Comparison of ENCODE assay signal across 36 cellular contexts in the genomic region with DNA sequence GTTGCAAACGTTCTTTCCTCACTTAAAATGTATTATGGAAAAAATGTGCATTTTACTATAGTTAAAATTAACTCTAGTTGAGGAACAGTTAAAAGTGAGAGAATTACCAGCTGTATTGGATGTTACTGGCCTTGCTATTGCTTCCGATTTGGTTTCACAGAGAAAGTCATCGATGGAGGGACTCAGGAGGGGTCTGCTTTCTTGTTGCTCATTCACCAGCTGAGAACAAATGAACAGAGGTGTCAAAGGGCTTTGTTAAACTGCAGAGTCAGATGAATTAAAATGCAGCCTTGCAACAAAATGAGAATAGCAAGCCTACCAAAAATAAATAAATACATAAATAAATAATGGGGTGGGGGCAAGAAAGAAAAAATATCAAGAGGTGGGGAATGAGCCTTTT.
"Had no signal": no experiment of that assay in that cellular context is flagged by ENCODE, and none has a peak within 500 bp of the region (broad histone marks: within the 10 kb centered on the region; RNA-seq: fewer than 3 reads in every experiment).

No MANE protein-coding gene starts in this region.

- DNase-seq: activated effector memory CD4-positive, alpha-beta T cell treated with anti-CD3 and anti-CD28 coated beads, Interleukin-2, amount 50 U/mL, for 16 hours; activated effector memory CD4-positive, alpha-beta T cell treated with Interleukin-2 at 50 U/mL for 16 hours; activated gamma-delta T cell; activated gamma-delta T cell treated with Interleukin-2 at 50 U/mL for 16 hours; activated naive CD4-positive, alpha-beta T cell; activated naive CD4-positive, alpha-beta T cell treated with anti-CD3 and anti-CD28 coated beads for 36 hours; activated naive CD4-positive, alpha-beta T cell treated with anti-CD3 and anti-CD28 coated beads, Interleukin-2, amount 10 ng/mL, durations not matched to agents 7 days and 5 days; activated naive CD4-positive, alpha-beta T cell treated with anti-CD3 and anti-CD28 coated beads, Interleukin-2, amount 50 U/mL, for 16 hours; activated naive CD4-positive, alpha-beta T cell treated with Interleukin-2 at 50 U/mL for 16 hours; activated naive CD8-positive, alpha-beta T cell treated with anti-CD3 and anti-CD28 coated beads for 36 hours; activated naive CD8-positive, alpha-beta T cell treated with anti-CD3 and anti-CD28 coated beads, Interleukin-2, amount 10 ng/mL, durations not matched to agents 7 days and 5 days; activated naive CD8-positive, alpha-beta T cell treated with anti-CD3 and anti-CD28 coated beads, Interleukin-2, amount 50 U/mL, for 24 hours; activated T-cell treated with anti-CD3 and anti-CD28 coated beads, Interleukin-2, amount 50 U/mL, for 1 hour; activated T-cell treated with anti-CD3 and anti-CD28 coated beads, Interleukin-2, amount 50 U/mL, for 24 hours; activated T-cell treated with anti-CD3 and anti-CD28 coated beads, Interleukin-2, amount 50 U/mL, for 4 hours; activated T-cell treated with anti-CD3 and anti-CD28 coated beads, Interleukin-2, amount 50 U/mL, for 48 hours; activated T-cell treated with anti-CD3 and anti-CD28 coated beads, Interleukin-2, amount 50 U/mL, for 72 hours; adrenal gland; amniotic stem cell; anterior cingulate cortex; aorta; body of pancreas; brain microvascular endothelial cell; caudate nucleus; central memory CD4-positive, alpha-beta T cell; cerebellar nuclear complex had no signal

- H3K27ac ChIP-seq: adrenal gland, ascending aorta, body of pancreas, brain microvascular endothelial cell, breast epithelium, cardiac muscle cell had no signal

- H3K36me3 Mint-ChIP-seq: activated naive CD4-positive, alpha-beta T cell treated with anti-CD3 and anti-CD28 coated beads, Interleukin-2, amount 10 ng/mL, durations not matched to agents 7 days and 5 days; activated naive CD4-positive, alpha-beta T cell treated with anti-CD3 and anti-CD28 coated beads, Interleukin-2, amount 50 U/mL, for 24 hours; activated naive CD4-positive, alpha-beta T cell treated with anti-CD3 and anti-CD28 coated beads, Interleukin-2, amount 50 U/mL, for 72 hours; activated naive CD8-positive, alpha-beta T cell; activated naive CD8-positive, alpha-beta T cell treated with anti-CD3 and anti-CD28 coated beads for 36 hours; activated naive CD8-positive, alpha-beta T cell treated with anti-CD3 and anti-CD28 coated beads, Interleukin-2, amount 10 ng/mL, durations not matched to agents 7 days and 5 days; brain had no signal

- H3K9me3 ChIP-seq: adrenal gland, ascending aorta, body of pancreas, breast epithelium had no signal

- H3K4me3 Mint-ChIP-seq: activated naive CD4-positive, alpha-beta T cell treated with anti-CD3 and anti-CD28 coated beads for 36 hours; activated naive CD4-positive, alpha-beta T cell treated with anti-CD3 and anti-CD28 coated beads, Interleukin-2, amount 10 ng/mL, durations not matched to agents 7 days and 5 days; activated naive CD4-positive, alpha-beta T cell treated with anti-CD3 and anti-CD28 coated beads, Interleukin-2, amount 50 U/mL, for 24 hours; activated naive CD8-positive, alpha-beta T cell; activated naive CD8-positive, alpha-beta T cell treated with anti-CD3 and anti-CD28 coated beads for 36 hours; activated naive CD8-positive, alpha-beta T cell treated with anti-CD3 and anti-CD28 coated beads, Interleukin-2, amount 10 ng/mL, durations not matched to agents 7 days and 5 days; activated naive CD8-positive, alpha-beta T cell treated with anti-CD3 and anti-CD28 coated beads, Interleukin-2, amount 50 U/mL, for 24 hours; activated T-cell treated with anti-CD3 and anti-CD28 coated beads, Interleukin-2, amount 50 U/mL, for 24 hours; activated T-cell treated with anti-CD3 and anti-CD28 coated beads, Interleukin-2, amount 50 U/mL, for 4 hours; activated T-cell treated with anti-CD3 and anti-CD28 coated beads, Interleukin-2, amount 50 U/mL, for 72 hours; activated T-helper 1 cell treated with anti-CD3 and anti-CD28 coated beads, Interleukin-12 subunit alpha, Interleukin-12 subunit beta, Interleukin-2, Interleukin-4 antibody, amounts not matched to agents 30 ng/mL and 10 ng/mL and 1 ng/mL, durations not matched to agents 14 hours and 24 hours and 36 hours; activated T-helper 17 cell treated with anti-CD3 and anti-CD28 coated beads, Interleukin-2, amount 50 U/mL, for 72 hours; brain; central memory CD8-positive, alpha-beta T cell had no signal

- H3K36me3 ChIP-seq: adrenal gland, ascending aorta, brain microvascular endothelial cell, breast epithelium, cardiac muscle cell had no signal

- H3K27me3 Mint-ChIP-seq: activated naive CD4-positive, alpha-beta T cell treated with anti-CD3 and anti-CD28 coated beads, Interleukin-2, amount 10 ng/mL, durations not matched to agents 7 days and 5 days; activated naive CD8-positive, alpha-beta T cell; activated naive CD8-positive, alpha-beta T cell treated with anti-CD3 and anti-CD28 coated beads for 36 hours; activated naive CD8-positive, alpha-beta T cell treated with anti-CD3 and anti-CD28 coated beads, Interleukin-2, amount 10 ng/mL, durations not matched to agents 7 days and 5 days; activated naive CD8-positive, alpha-beta T cell treated with anti-CD3 and anti-CD28 coated beads, Interleukin-2, amount 50 U/mL, for 24 hours; activated T-cell treated with anti-CD3 and anti-CD28 coated beads, Interleukin-2, amount 50 U/mL, for 24 hours; brain had no signal

- H3K4me3 ChIP-seq: adrenal gland, ascending aorta, body of pancreas, breast epithelium, cardiac muscle cell had no signal

- H3K9me3 Mint-ChIP-seq: activated naive CD4-positive, alpha-beta T cell treated with anti-CD3 and anti-CD28 coated beads for 36 hours; activated naive CD4-positive, alpha-beta T cell treated with anti-CD3 and anti-CD28 coated beads, Interleukin-2, amount 10 ng/mL, durations not matched to agents 7 days and 5 days; activated naive CD4-positive, alpha-beta T cell treated with anti-CD3 and anti-CD28 coated beads, Interleukin-2, amount 50 U/mL, for 24 hours; activated naive CD4-positive, alpha-beta T cell treated with anti-CD3 and anti-CD28 coated beads, Interleukin-2, amount 50 U/mL, for 72 hours; activated naive CD8-positive, alpha-beta T cell treated with anti-CD3 and anti-CD28 coated beads for 36 hours; activated naive CD8-positive, alpha-beta T cell treated with anti-CD3 and anti-CD28 coated beads, Interleukin-2, amount 10 ng/mL, durations not matched to agents 7 days and 5 days; activated naive CD8-positive, alpha-beta T cell treated with anti-CD3 and anti-CD28 coated beads, Interleukin-2, amount 50 U/mL, for 24 hours; activated T-cell treated with anti-CD3 and anti-CD28 coated beads, Interleukin-2, amount 50 U/mL, for 24 hours; activated T-cell treated with anti-CD3 and anti-CD28 coated beads, Interleukin-2, amount 50 U/mL, for 4 hours; activated T-cell treated with anti-CD3 and anti-CD28 coated beads, Interleukin-2, amount 50 U/mL, for 72 hours; activated T-helper 1 cell treated with anti-CD3 and anti-CD28 coated beads, Interleukin-12 subunit alpha, Interleukin-12 subunit beta, Interleukin-2, Interleukin-4 antibody, amounts not matched to agents 30 ng/mL and 10 ng/mL and 1 ng/mL, durations not matched to agents 14 hours and 24 hours and 36 hours; activated T-helper 17 cell treated with anti-CD3 and anti-CD28 coated beads, Interleukin-2, amount 50 U/mL, for 72 hours; brain; central memory CD8-positive, alpha-beta T cell had no signal

- H3K4me1 ChIP-seq: adrenal gland, ascending aorta, body of pancreas, breast epithelium had no signal

- H3K4me1 Mint-ChIP-seq: activated naive CD4-positive, alpha-beta T cell treated with anti-CD3 and anti-CD28 coated beads, Interleukin-2, amount 10 ng/mL, durations not matched to agents 7 days and 5 days; activated naive CD4-positive, alpha-beta T cell treated with anti-CD3 and anti-CD28 coated beads, Interleukin-2, amount 50 U/mL, for 24 hours; activated naive CD8-positive, alpha-beta T cell treated with anti-CD3 and anti-CD28 coated beads for 36 hours; activated naive CD8-positive, alpha-beta T cell treated with anti-CD3 and anti-CD28 coated beads, Interleukin-2, amount 10 ng/mL, durations not matched to agents 7 days and 5 days; activated naive CD8-positive, alpha-beta T cell treated with anti-CD3 and anti-CD28 coated beads, Interleukin-2, amount 50 U/mL, for 24 hours; activated T-helper 17 cell treated with anti-CD3 and anti-CD28 coated beads, Interleukin-2, amount 50 U/mL, for 72 hours; central memory CD8-positive, alpha-beta T cell had no signal

- H3K27ac Mint-ChIP-seq: activated naive CD4-positive, alpha-beta T cell treated with anti-CD3 and anti-CD28 coated beads for 36 hours; activated naive CD4-positive, alpha-beta T cell treated with anti-CD3 and anti-CD28 coated beads, Interleukin-2, amount 10 ng/mL, durations not matched to agents 7 days and 5 days; activated naive CD4-positive, alpha-beta T cell treated with anti-CD3 and anti-CD28 coated beads, Interleukin-2, amount 50 U/mL, for 24 hours; activated naive CD4-positive, alpha-beta T cell treated with anti-CD3 and anti-CD28 coated beads, Interleukin-2, amount 50 U/mL, for 72 hours; activated naive CD8-positive, alpha-beta T cell; activated naive CD8-positive, alpha-beta T cell treated with anti-CD3 and anti-CD28 coated beads for 36 hours; activated naive CD8-positive, alpha-beta T cell treated with anti-CD3 and anti-CD28 coated beads, Interleukin-2, amount 10 ng/mL, durations not matched to agents 7 days and 5 days; activated naive CD8-positive, alpha-beta T cell treated with anti-CD3 and anti-CD28 coated beads, Interleukin-2, amount 50 U/mL, for 24 hours; activated T-cell treated with anti-CD3 and anti-CD28 coated beads, Interleukin-2, amount 50 U/mL, for 24 hours; activated T-cell treated with anti-CD3 and anti-CD28 coated beads, Interleukin-2, amount 50 U/mL, for 72 hours; activated T-helper 1 cell treated with anti-CD3 and anti-CD28 coated beads, Interleukin-12 subunit alpha, Interleukin-12 subunit beta, Interleukin-2, Interleukin-4 antibody, amounts not matched to agents 30 ng/mL and 10 ng/mL and 1 ng/mL, durations not matched to agents 14 hours and 24 hours and 36 hours; activated T-helper 17 cell treated with anti-CD3 and anti-CD28 coated beads, Interleukin-2, amount 50 U/mL, for 72 hours; brain had no signal

- ATAC-seq: activated naive CD4-positive, alpha-beta T cell treated with anti-CD3 and anti-CD28 coated beads, Interleukin-2, amount 50 U/mL, for 72 hours; activated naive CD8-positive, alpha-beta T cell treated with anti-CD3 and anti-CD28 coated beads, Interleukin-2, amount 50 U/mL, for 24 hours; activated T-cell treated with anti-CD3 and anti-CD28 coated beads, Interleukin-2, amount 50 U/mL, for 4 hours; activated T-cell treated with anti-CD3 and anti-CD28 coated beads, Interleukin-2, amount 50 U/mL, for 72 hours; activated T-helper 17 cell treated with anti-CD3 and anti-CD28 coated beads, Interleukin-2, amount 50 U/mL, for 72 hours; body of pancreas had no signal

- H3K27me3 ChIP-seq: adrenal gland, ascending aorta, body of pancreas, brain microvascular endothelial cell, breast epithelium, cardiac muscle cell had no signal
